In genomic region chr12:30506411-30506810, GRCh38 we compare ENCODE assay signal across 1 cellular context.
TF ChIP-seq lines count a peak whose summit lies in the region.

No MANE protein-coding gene starts in this region.

TF ChIP-seq in HepG2, 621 proteins besides CTCF, POLR2A, EP300 and RAD21 (continued from another document):
- TF ChIP-seq ZGPAT (CRISPR knock-in tag; IDR thresholded peaks at IDR 0.05) (no peak), PRMT3 (CRISPR knock-in tag; IDR thresholded peaks at IDR 0.05; ENCODE audit: borderline replicate concordance, low read depth) (no peak), ZNF510 (CRISPR knock-in tag; IDR thresholded peaks at IDR 0.05; ENCODE audit: low read depth) (no peak), JUN (CRISPR knock-in tag; IDR thresholded peaks at IDR 0.05) (no peak)
